Comparison of ENCODE assay signal across 8 cellular contexts in genomic region chr11:83063073-83063754, GRCh38. TPM values are rescaled to one million over a fixed set of nuclear protein-coding genes. Genes with fewer than 3 reads are reported as not detected.
DNase-seq lines count a peak whose midpoint lies in the region; ATAC-seq and TF ChIP-seq lines count a peak whose summit lies in the region.

No MANE protein-coding gene starts in this region.

- peak overlapping the region; percentile 4 for H3K4me3 Mint-ChIP-seq in Caco-2 (ENCODE audit: unreplicated experiment)
- H3K4me3 Mint-ChIP-seq in activated T-helper 2 cell treated with anti-CD3 and anti-CD28 coated beads, Interferon-gamma antibody, Interleukin-2, Interleukin-4, amounts not matched to agents 10 μg/mL and 5 μg/mL and 100 μg/mL, durations not matched to agents 14 hours and 24 hours and 36 hours (ENCODE audit: low read depth): peak overlapping the region; percentile 73

- CTCF ChIA-PET in Caco-2 (lab: Charles Lee): interaction anchor here (0.6 kb wide), 1 partner anchor 155 kb away, joined by 3 read pairs; no protein-coding TSS in a partner anchor

- TF ChIP-seq CTCF in Caco-2 (IDR thresholded peaks at IDR 0.05; ENCODE audit: insufficient read depth in 1 of 2, low read depth in 1 of 2, low read length in 1 of 2, severe bottlenecking in 1 of 2, unreplicated experiment in 1 of 2): no peak

- no peaks in the 10 kb centered on the region for H3K36me3 ChIP-seq in Caco-2 (ENCODE audit: control insufficient read depth, insufficient read depth, low read length)

- no TSS peak for BruUV-seq in Caco-2 (replicated peaks; lab: Mats Ljungman, UMichigan)

- no peaks in the 10 kb centered on the region for H3K36me3 Mint-ChIP-seq in Caco-2 (ENCODE audit: insufficient read depth, unreplicated experiment)
- peaks cover 45% of the 10 kb centered on the region for H3K36me3 Mint-ChIP-seq in activated T-helper 2 cell treated with anti-CD3 and anti-CD28 coated beads, Interferon-gamma antibody, Interleukin-2, Interleukin-4, amounts not matched to agents 10 μg/mL and 5 μg/mL and 100 μg/mL, durations not matched to agents 14 hours and 24 hours and 36 hours (ENCODE audit: low read depth)

- no peak overlapping the region for H3K4me3 ChIP-seq in Caco-2 (ENCODE audit: low read depth, low read length)

- H3K9me3 Mint-ChIP-seq in Caco-2 (ENCODE audit: unreplicated experiment): no peaks in the 10 kb centered on the region
- H3K9me3 Mint-ChIP-seq in activated T-helper 2 cell treated with anti-CD3 and anti-CD28 coated beads, Interferon-gamma antibody, Interleukin-2, Interleukin-4, amounts not matched to agents 10 μg/mL and 5 μg/mL and 100 μg/mL, durations not matched to agents 14 hours and 24 hours and 36 hours: peaks cover 28% of the 10 kb centered on the region

- H3K4me1 Mint-ChIP-seq in Caco-2 (ENCODE audit: low read depth, unreplicated experiment): peaks cover 19% of the 10 kb centered on the region
- peaks cover 46% of the 10 kb centered on the region for H3K4me1 Mint-ChIP-seq in activated T-helper 2 cell treated with anti-CD3 and anti-CD28 coated beads, Interferon-gamma antibody, Interleukin-2, Interleukin-4, amounts not matched to agents 10 μg/mL and 5 μg/mL and 100 μg/mL, durations not matched to agents 14 hours and 24 hours and 36 hours (ENCODE audit: low read depth)

- peak in 1 of 2 experiments; percentile 24 for DNase-seq in Caco-2
- no peak for DNase-seq in activated T-helper 2 cell treated with anti-CD3 and anti-CD28 coated beads, Interferon-gamma antibody, Interleukin-2, Interleukin-4, amounts not matched to agents 10 μg/mL and 5 μg/mL and 100 μg/mL, durations not matched to agents 14 hours and 24 hours and 36 hours (ENCODE audit: low spot score)
- DNase-seq in kidney glomerular epithelial cell (lab: John Stamatoyannopoulos, UW): peak; percentile 51
- DNase-seq in OCI-M2 (lab: John Stamatoyannopoulos, UW; ENCODE audit: unreplicated experiment): no peak
- no peak for DNase-seq in stimulated activated CD4-positive, alpha-beta T cell treated with anti-CD3 and anti-CD28 coated beads, Interleukin-4, amount 100 ng/mL, for 24 hours
- DNase-seq in stimulated activated naive CD4-positive, alpha-beta T cell treated with Interleukin-2 at 50 U/mL for 16 hours (lab: John Stamatoyannopoulos, UW): no peak

- peak; percentile 67 for ATAC-seq in GM19351 (IDR thresholded peaks at IDR 0.05; ENCODE audit: unreplicated experiment)
- ATAC-seq in HG03196 (IDR thresholded peaks at IDR 0.05; ENCODE audit: unreplicated experiment): peak; percentile 67

- H3K27ac Mint-ChIP-seq in Caco-2 (ENCODE audit: unreplicated experiment): peak overlapping the region; percentile 20
- H3K27ac Mint-ChIP-seq in activated T-helper 2 cell treated with anti-CD3 and anti-CD28 coated beads, Interferon-gamma antibody, Interleukin-2, Interleukin-4, amounts not matched to agents 10 μg/mL and 5 μg/mL and 100 μg/mL, durations not matched to agents 14 hours and 24 hours and 36 hours: peak overlapping the region; percentile 95

- POLR2A ChIA-PET in Caco-2 (lab: Charles Lee): interaction anchor here (0.8 to 1.4 kb wide), 3 partner anchors 8 to 93 kb away, joined by 3 to 11 read pairs (median 6); partner anchors contain the start of gene RAB30

- no peaks in the 10 kb centered on the region for H3K9me3 ChIP-seq in Caco-2

- intact Hi-C loops in Caco-2 (cut with micrococcal nuclease; ENCODE audit: unreplicated experiment): no loop called here
- intact Hi-C loops in activated T-helper 2 cell treated with anti-CD3 and anti-CD28 coated beads, Interferon-gamma antibody, Interleukin-2, Interleukin-4, amounts not matched to agents 10 μg/mL and 5 μg/mL and 100 μg/mL, durations not matched to agents 14 hours and 24 hours and 36 hours (cut with micrococcal nuclease): loop anchor here (1.0 to 2.0 kb wide), 5 partner anchors 8 to 84 kb away; partner anchors contain the start of gene RAB30

- no peaks in the 10 kb centered on the region for H3K27me3 ChIP-seq in Caco-2 (replicated peaks; ENCODE audit: control insufficient read depth, insufficient read depth, low read length)

- H3K27me3 Mint-ChIP-seq in Caco-2 (ENCODE audit: insufficient read depth, unreplicated experiment): no peaks in the 10 kb centered on the region
- no peaks in the 10 kb centered on the region for H3K27me3 Mint-ChIP-seq in activated T-helper 2 cell treated with anti-CD3 and anti-CD28 coated beads, Interferon-gamma antibody, Interleukin-2, Interleukin-4, amounts not matched to agents 10 μg/mL and 5 μg/mL and 100 μg/mL, durations not matched to agents 14 hours and 24 hours and 36 hours (ENCODE audit: low read depth)

- H3K4me1 ChIP-seq in Caco-2: peaks cover 17% of the 10 kb centered on the region

RNA-seq across cellular contexts. Expression of gene RAB30, which starts 8.5 kb away (rescaled TPM):
- 13.0 and 13.5 TPM in 2 replicates for total RNA-seq in Caco-2 (2022)
- 29.1 and 31.5 TPM in 2 replicates for total RNA-seq in activated T-helper 2 cell treated with anti-CD3 and anti-CD28 coated beads, Interferon-gamma antibody, Interleukin-2, Interleukin-4, amounts not matched to agents 10 μg/mL and 5 μg/mL and 100 μg/mL, durations not matched to agents 14 hours and 24 hours and 36 hours
